Comparison of ENCODE assay signal across 18 cellular contexts in the genomic region with DNA sequence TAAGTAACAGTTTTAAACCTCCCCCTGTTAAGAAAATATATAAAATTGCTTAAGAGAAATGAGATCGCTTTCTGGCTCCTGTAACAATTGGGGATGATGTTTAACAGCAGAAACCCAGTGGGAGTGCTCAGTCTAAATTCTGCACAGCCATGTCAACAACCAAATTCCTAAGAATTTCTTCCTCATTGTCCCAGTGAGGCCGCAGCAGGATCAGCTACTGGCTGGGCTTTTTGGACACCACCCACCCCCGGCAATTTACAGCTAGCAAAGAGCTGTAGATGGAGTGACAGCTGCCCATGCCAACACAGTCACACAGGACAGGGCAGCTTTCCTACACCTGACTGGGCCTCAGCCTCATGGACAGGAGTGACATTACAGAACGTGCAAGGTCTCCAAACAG.
A peak's percentile ranks its signal among the peaks of the same experiment; 100 is the strongest.
DNase-seq lines count a peak whose midpoint lies in the region; TF ChIP-seq lines count a peak whose summit lies in the region.
"Had no signal": no experiment of that assay in that cellular context is flagged by ENCODE, and none has a peak within 500 bp of the region (broad histone marks: within the 10 kb centered on the region; RNA-seq: fewer than 3 reads in every experiment).

No MANE protein-coding gene starts in this region.

- H3K36me3 ChIP-seq in adipocyte (ENCODE audit: control insufficient read depth, insufficient read depth, low read length, severe bottlenecking) (no peaks in the 10 kb centered on the region), sigmoid colon (no peaks in the 10 kb centered on the region)

- no peak overlapping the region for H3K4me3 Mint-ChIP-seq in H9
- H3K4me3 Mint-ChIP-seq: activated naive CD8-positive, alpha-beta T cell treated with anti-CD3 and anti-CD28 coated beads, Interleukin-2, amount 10 ng/mL, durations not matched to agents 7 days and 5 days; effector memory CD8-positive, alpha-beta T cell; naive thymus-derived CD4-positive, alpha-beta T cell; stimulated activated naive B cell treated with anti-CD40 and anti-IgM and Interleukin-4, amounts not matched to agents 10 μg/mL and 1 μg/mL and 100 μg/mL, for 72 hours; T-helper 17 cell; WTC11 had no signal

- no peaks in the 10 kb centered on the region for H3K27me3 Mint-ChIP-seq in H9 (ENCODE audit: low read depth)
- H3K27me3 Mint-ChIP-seq: stimulated activated naive B cell treated with anti-CD40 and anti-IgM and Interleukin-4, amounts not matched to agents 10 μg/mL and 1 μg/mL and 100 μg/mL, for 72 hours; T-helper 17 cell had no signal

- no peak overlapping the region for H2AK5ac ChIP-seq in H9 (ENCODE audit: insufficient read length, low read length)

- H3T11ph ChIP-seq in H9 (ENCODE audit: low read length) = no peak overlapping the region

- no peak overlapping the region for H2BK12ac ChIP-seq in H9 (ENCODE audit: insufficient read length, low read depth, low read length)

- H3K27ac Mint-ChIP-seq in H9 = no peak overlapping the region
- H3K27ac Mint-ChIP-seq: activated naive CD8-positive, alpha-beta T cell treated with anti-CD3 and anti-CD28 coated beads, Interleukin-2, amount 10 ng/mL, durations not matched to agents 7 days and 5 days; effector memory CD8-positive, alpha-beta T cell; naive thymus-derived CD4-positive, alpha-beta T cell; stimulated activated naive B cell treated with anti-CD40 and anti-IgM and Interleukin-4, amounts not matched to agents 10 μg/mL and 1 μg/mL and 100 μg/mL, for 72 hours; T-helper 17 cell; WTC11 had no signal

- peaks cover 51% of the 10 kb centered on the region for H3K4me1 ChIP-seq in adipocyte (ENCODE audit: control insufficient read depth, insufficient read depth, low read length)
- H3K4me1 ChIP-seq in sigmoid colon = peaks cover 0 to 15% (median 10%) of the 10 kb centered on the region in 4 donors
- H3K4me1 ChIP-seq in H9 (ENCODE audit: insufficient read depth, low read length) = no peaks in the 10 kb centered on the region

- 30 to 52% methylated on average over 4 of the region's 4 CpGs for WGBS in sigmoid colon, 2 donors
- no CpG with 5 or more reads among the region's 4 CpGs for WGBS in H9 (ENCODE audit: extremely low coverage, insufficient read length, low lambda C conversion rate)

- no peak overlapping the region for H2BK15ac ChIP-seq in H9 (ENCODE audit: low read depth, low read length)

- no peak overlapping the region for H3K4me2 ChIP-seq in H9 (ENCODE audit: insufficient read depth, insufficient read length, low read length)

- H3K4me3 ChIP-seq in adipocyte (ENCODE audit: low read length) (peak overlapping the region; percentile 60), foreskin fibroblast (ENCODE audit: low read depth in 1 of 2, low read length in 2 of 2) (no peak overlapping the region), sigmoid colon (no peak overlapping the region)

- TF ChIP-seq EP300 in sigmoid colon (IDR thresholded peaks at IDR 0.05) = no peak

- no peak overlapping the region for H3K23ac ChIP-seq in H9 (ENCODE audit: insufficient read length, low read depth, low read length)

- no peaks in the 10 kb centered on the region; a peak in 2 of 7 replicates for H3K36me3 Mint-ChIP-seq in H9 (ENCODE audit: insufficient read depth in 1 of 3, low read depth in 3 of 3)
- H3K36me3 Mint-ChIP-seq: activated naive CD8-positive, alpha-beta T cell treated with anti-CD3 and anti-CD28 coated beads, Interleukin-2, amount 10 ng/mL, durations not matched to agents 7 days and 5 days; naive thymus-derived CD4-positive, alpha-beta T cell; stimulated activated naive B cell treated with anti-CD40 and anti-IgM and Interleukin-4, amounts not matched to agents 10 μg/mL and 1 μg/mL and 100 μg/mL, for 72 hours; WTC11 had no signal

- peaks cover 0 to 9% of the 10 kb centered on the region in 2 experiments; a peak in 2 of 4 replicates for H3K4me1 Mint-ChIP-seq in H9
- H3K4me1 Mint-ChIP-seq: activated naive CD8-positive, alpha-beta T cell treated with anti-CD3 and anti-CD28 coated beads, Interleukin-2, amount 10 ng/mL, durations not matched to agents 7 days and 5 days; naive thymus-derived CD4-positive, alpha-beta T cell; stimulated activated naive B cell treated with anti-CD40 and anti-IgM and Interleukin-4, amounts not matched to agents 10 μg/mL and 1 μg/mL and 100 μg/mL, for 72 hours; T-helper 17 cell had no signal

- no peaks in the 10 kb centered on the region for H4K20me1 ChIP-seq in H9 (ENCODE audit: control insufficient read depth, insufficient read depth, insufficient read length)

- TF ChIP-seq POLR2A in sigmoid colon (IDR thresholded peaks at IDR 0.05) = no peak

- intact Hi-C loops in sigmoid colon (cut with DNase I) = no loop called here

- no peak overlapping the region for H3K56ac ChIP-seq in H9 (ENCODE audit: insufficient read length, low read depth, low read length)

- no peak overlapping the region for H4K91ac ChIP-seq in H9 (ENCODE audit: insufficient read length, low read depth, low read length)

- no peak for TF ChIP-seq CTCF in foreskin fibroblast (IDR thresholded peaks at IDR 0.05; ENCODE audit: low read depth, low read length)
- TF ChIP-seq CTCF in sigmoid colon (IDR thresholded peaks at IDR 0.05) = no peak
- no peak for TF ChIP-seq CTCF in H9 (conservative IDR thresholded peaks at IDR 0.05)

- H3K27me3 ChIP-seq in adipocyte (replicated peaks; ENCODE audit: control insufficient read depth, insufficient read depth, low read length) = no peaks in the 10 kb centered on the region
- no peaks in the 10 kb centered on the region for H3K27me3 ChIP-seq in sigmoid colon
- H3K27me3 ChIP-seq in H9 (ENCODE audit: insufficient read depth, low read length) = no peaks in the 10 kb centered on the region

- no peak overlapping the region for H3K14ac ChIP-seq in H9 (ENCODE audit: insufficient read depth, low read length)

- no peak overlapping the region for H3K4ac ChIP-seq in H9 (ENCODE audit: low read depth, low read length)

- peak overlapping the region in 1 of 4 donors; percentile 27 for H3K27ac ChIP-seq in sigmoid colon
- no peak overlapping the region for H3K27ac ChIP-seq in H9 (ENCODE audit: insufficient read length, low read depth, low read length)

- H3K18ac ChIP-seq in H9 (ENCODE audit: insufficient read length, low read depth, low read length) = no peak overlapping the region

- H2BK120ac ChIP-seq in H9 (ENCODE audit: low read depth, low read length, poor library complexity, severe bottlenecking) = no peak overlapping the region

- DNase-seq in AG20443 (ENCODE audit: low spot score) (peak; percentile 44), adipocyte (ENCODE audit: low read depth) (peak; percentile 72), foreskin fibroblast (peak; percentile 30 to 54), sigmoid colon (peak; percentile 63), H9 (no peak), NCI-H2029 treated with DMSO at 0.1 percent for 48 hours (lab: John Stamatoyannopoulos, UW) (no peak), NOMO-1 treated with DMSO at 0.1 percent for 48 hours (lab: John Stamatoyannopoulos, UW; ENCODE audit: unreplicated experiment) (no peak)
- no peak for DNase-seq in stimulated activated CD4-positive, alpha-beta T cell treated with anti-CD3 and anti-CD28 coated beads, Interleukin-4, amount 100 ng/mL, for 1 hour
- DNase-seq: activated naive CD8-positive, alpha-beta T cell treated with anti-CD3 and anti-CD28 coated beads, Interleukin-2, amount 10 ng/mL, durations not matched to agents 7 days and 5 days; central memory CD4-positive, alpha-beta T cell; effector memory CD8-positive, alpha-beta T cell; naive thymus-derived CD4-positive, alpha-beta T cell; NCI-H187 treated with DMSO at 0.1 percent for 48 hours; NCI-H510A treated with DMSO at 0.1 percent for 48 hours; SHP77 treated with DMSO at 0.1 percent for 48 hours; stimulated activated naive B cell treated with anti-CD40 and anti-IgM and Interleukin-4, amounts not matched to agents 10 μg/mL and 1 μg/mL and 100 μg/mL, for 72 hours; T-helper 17 cell had no signal

- H3K23me2 ChIP-seq in H9 (ENCODE audit: insufficient read length, low read depth, low read length, poor library complexity, severe bottlenecking) = no peaks in the 10 kb centered on the region

- peaks cover 10% of the 10 kb centered on the region for H3K9me3 ChIP-seq in adipocyte (ENCODE audit: control insufficient read depth, low read length)
- H3K9me3 ChIP-seq in sigmoid colon = no peaks in the 10 kb centered on the region
- no peaks in the 10 kb centered on the region for H3K9me3 ChIP-seq in H9 (ENCODE audit: control insufficient read depth, low read depth, low read length)

- H3K79me1 ChIP-seq in H9 (ENCODE audit: insufficient read depth, low read depth, low read length, poor library complexity, severe bottlenecking) = no peaks in the 10 kb centered on the region

- H3K9ac ChIP-seq in adipocyte (ENCODE audit: low read length) = peak overlapping the region; percentile 83
- no peak overlapping the region for H3K9ac ChIP-seq in H9 (ENCODE audit: extremely low read depth, insufficient read length, low read length)

- H4K8ac ChIP-seq in H9 (replicated peaks; ENCODE audit: insufficient read length, low read depth, low read length) = no peak overlapping the region

- no peaks in the 10 kb centered on the region for H3K79me2 ChIP-seq in H9 (ENCODE audit: insufficient read depth, low read length)

- no peak overlapping the region for H2BK20ac ChIP-seq in H9 (ENCODE audit: low read depth, low read length, poor library complexity, severe bottlenecking)

- H4K5ac ChIP-seq in H9 (ENCODE audit: insufficient read length, low read depth, low read length) = no peak overlapping the region

- H2BK5ac ChIP-seq in H9 (ENCODE audit: insufficient read length, low read length) = no peak overlapping the region

- no peak overlapping the region for H2AFZ ChIP-seq in H9 (ENCODE audit: low read length)

- peaks cover 3% of the 10 kb centered on the region in 2 experiments; a peak in 3 of 5 replicates for H3K9me3 Mint-ChIP-seq in H9
- H3K9me3 Mint-ChIP-seq: effector memory CD8-positive, alpha-beta T cell; WTC11 had no signal

Comparison
In these comparisons a context has a peak if more than half of its experiments do, and no peak if none do; other contexts are left out.
1. DNase-seq: peak in AG20443 (single experiment), adipocyte (single experiment), foreskin fibroblast (2 of 2) and sigmoid colon (single experiment); none in H9 (single experiment), stimulated activated CD4-positive, alpha-beta T cell treated with anti-CD3 and anti-CD28 coated beads, Interleukin-4, amount 100 ng/mL, for 1 hour (single experiment), NCI-H2029 treated with DMSO at 0.1 percent for 48 hours (single experiment) and NOMO-1 treated with DMSO at 0.1 percent for 48 hours (single experiment).